In genomic region chr18:2825613-2826205, GRCh38 we compare ENCODE assay signal across 25 cellular contexts.
"Had no signal": no experiment of that assay in that cellular context is flagged by ENCODE, and none has a peak within 500 bp of the region (broad histone marks: within the 10 kb centered on the region; RNA-seq: fewer than 3 reads in every experiment).

No MANE protein-coding gene starts in this region.

- H3K27ac ChIP-seq: heart right ventricle, left lung, lower lobe of right lung, neutrophil, suprapubic skin, tibial nerve, VCaP had no signal

- H3K27me3 Mint-ChIP-seq: activated T-cell treated with anti-CD3 and anti-CD28 coated beads, Interleukin-2, amount 50 U/mL, for 24 hours; progenitor cell of endocrine pancreas; stimulated activated naive B cell treated with anti-CD40 and anti-IgM and Interleukin-4, amounts not matched to agents 10 μg/mL and 1 μg/mL and 100 μg/mL, for 72 hours had no signal

- H3K4me3 ChIP-seq: heart right ventricle, left lung, lower lobe of right lung, suprapubic skin, tibial nerve, uterus had no signal

- DNase-seq: activated CD4-positive, alpha-beta memory T cell treated with anti-CD3 and anti-CD28 coated beads, Interleukin-2, amount 10 ng/mL, durations not matched to agents 7 days and 5 days; activated CD4-positive, alpha-beta T cell treated with anti-CD3 and anti-CD28 coated beads, Interleukin-2, amount 10 ng/mL, durations not matched to agents 7 days and 5 days; activated CD8-positive, alpha-beta memory T cell treated with anti-CD3 and anti-CD28 coated beads, Interleukin-2, amount 50 U/mL, for 48 hours; activated gamma-delta T cell; activated naive CD4-positive, alpha-beta T cell treated with anti-CD3 and anti-CD28 coated beads, Interleukin-2, amount 10 ng/mL, durations not matched to agents 7 days and 5 days; activated naive CD8-positive, alpha-beta T cell treated with anti-CD3 and anti-CD28 coated beads, Interleukin-2, amount 10 ng/mL, durations not matched to agents 7 days and 5 days; activated T-cell treated with anti-CD3 and anti-CD28 coated beads, Interleukin-2, amount 50 U/mL, for 24 hours; amygdala; central memory CD4-positive, alpha-beta T cell; foreskin melanocyte; heart right ventricle; left lung; lower lobe of right lung; stimulated activated CD4-positive, alpha-beta T cell treated with anti-CD3 and anti-CD28 coated beads, Interleukin-15, amount 100 ng/mL, for 24 hours; stimulated activated CD4-positive, alpha-beta T cell treated with anti-CD3 and anti-CD28 coated beads, Interleukin-2, amount 100 ng/mL, for 24 hours; stimulated activated naive B cell treated with anti-CD40 and anti-IgM and Interleukin-4, amounts not matched to agents 10 μg/mL and 1 μg/mL and 100 μg/mL, for 72 hours had no signal

- H3K9me3 ChIP-seq: lower lobe of right lung, neutrophil, suprapubic skin, uterus had no signal

- H3K27ac Mint-ChIP-seq: activated CD4-positive, alpha-beta memory T cell treated with anti-CD3 and anti-CD28 coated beads, Interleukin-2, amount 10 ng/mL, durations not matched to agents 7 days and 5 days; activated CD4-positive, alpha-beta T cell treated with anti-CD3 and anti-CD28 coated beads, Interleukin-2, amount 10 ng/mL, durations not matched to agents 7 days and 5 days; activated naive CD4-positive, alpha-beta T cell treated with anti-CD3 and anti-CD28 coated beads, Interleukin-2, amount 10 ng/mL, durations not matched to agents 7 days and 5 days; activated naive CD8-positive, alpha-beta T cell treated with anti-CD3 and anti-CD28 coated beads, Interleukin-2, amount 10 ng/mL, durations not matched to agents 7 days and 5 days; activated T-cell treated with anti-CD3 and anti-CD28 coated beads, Interleukin-2, amount 50 U/mL, for 24 hours; stimulated activated naive B cell treated with anti-CD40 and anti-IgM and Interleukin-4, amounts not matched to agents 10 μg/mL and 1 μg/mL and 100 μg/mL, for 72 hours had no signal

- H3K36me3 Mint-ChIP-seq: activated naive CD4-positive, alpha-beta T cell treated with anti-CD3 and anti-CD28 coated beads, Interleukin-2, amount 10 ng/mL, durations not matched to agents 7 days and 5 days; activated naive CD8-positive, alpha-beta T cell treated with anti-CD3 and anti-CD28 coated beads, Interleukin-2, amount 10 ng/mL, durations not matched to agents 7 days and 5 days; stimulated activated naive B cell treated with anti-CD40 and anti-IgM and Interleukin-4, amounts not matched to agents 10 μg/mL and 1 μg/mL and 100 μg/mL, for 72 hours had no signal

- H3K4me3 Mint-ChIP-seq: activated CD4-positive, alpha-beta memory T cell treated with anti-CD3 and anti-CD28 coated beads, Interleukin-2, amount 10 ng/mL, durations not matched to agents 7 days and 5 days; activated CD4-positive, alpha-beta T cell treated with anti-CD3 and anti-CD28 coated beads, Interleukin-2, amount 10 ng/mL, durations not matched to agents 7 days and 5 days; activated naive CD4-positive, alpha-beta T cell treated with anti-CD3 and anti-CD28 coated beads, Interleukin-2, amount 10 ng/mL, durations not matched to agents 7 days and 5 days; activated naive CD8-positive, alpha-beta T cell treated with anti-CD3 and anti-CD28 coated beads, Interleukin-2, amount 10 ng/mL, durations not matched to agents 7 days and 5 days; activated T-cell treated with anti-CD3 and anti-CD28 coated beads, Interleukin-2, amount 50 U/mL, for 24 hours; nephron; stimulated activated naive B cell treated with anti-CD40 and anti-IgM and Interleukin-4, amounts not matched to agents 10 μg/mL and 1 μg/mL and 100 μg/mL, for 72 hours had no signal

- FAIRE-seq: endothelial cell of umbilical vein, islet of Langerhans had no signal

- H3K4me1 Mint-ChIP-seq: activated CD4-positive, alpha-beta memory T cell treated with anti-CD3 and anti-CD28 coated beads, Interleukin-2, amount 10 ng/mL, durations not matched to agents 7 days and 5 days; activated CD4-positive, alpha-beta T cell treated with anti-CD3 and anti-CD28 coated beads, Interleukin-2, amount 10 ng/mL, durations not matched to agents 7 days and 5 days; activated naive CD4-positive, alpha-beta T cell treated with anti-CD3 and anti-CD28 coated beads, Interleukin-2, amount 10 ng/mL, durations not matched to agents 7 days and 5 days; activated naive CD8-positive, alpha-beta T cell treated with anti-CD3 and anti-CD28 coated beads, Interleukin-2, amount 10 ng/mL, durations not matched to agents 7 days and 5 days; stimulated activated naive B cell treated with anti-CD40 and anti-IgM and Interleukin-4, amounts not matched to agents 10 μg/mL and 1 μg/mL and 100 μg/mL, for 72 hours had no signal

- H3K9me3 Mint-ChIP-seq: activated CD4-positive, alpha-beta T cell treated with anti-CD3 and anti-CD28 coated beads, Interleukin-2, amount 10 ng/mL, durations not matched to agents 7 days and 5 days; activated naive CD4-positive, alpha-beta T cell treated with anti-CD3 and anti-CD28 coated beads, Interleukin-2, amount 10 ng/mL, durations not matched to agents 7 days and 5 days; activated T-cell treated with anti-CD3 and anti-CD28 coated beads, Interleukin-2, amount 50 U/mL, for 24 hours; stimulated activated naive B cell treated with anti-CD40 and anti-IgM and Interleukin-4, amounts not matched to agents 10 μg/mL and 1 μg/mL and 100 μg/mL, for 72 hours had no signal

- ATAC-seq: lower lobe of right lung; stimulated activated naive B cell treated with anti-CD40 and anti-IgM and Interleukin-4, amounts not matched to agents 10 μg/mL and 1 μg/mL and 100 μg/mL, for 72 hours had no signal

- H3K4me1 ChIP-seq: left lung, lower lobe of right lung, suprapubic skin had no signal

- H3K27me3 ChIP-seq: heart right ventricle, left lung, neutrophil, suprapubic skin, tibial nerve, uterus had no signal

- H3K36me3 ChIP-seq: heart right ventricle, left lung, lower lobe of right lung, neutrophil, suprapubic skin, tibial nerve, uterus had no signal
